Comparison of ENCODE assay signal across 9 cellular contexts in genomic region chr15:41894251-41894790, GRCh38. TPM values are rescaled to one million over a fixed set of nuclear protein-coding genes. Genes with fewer than 3 reads are reported as not detected.
DNase-seq lines count a peak whose midpoint lies in the region; ATAC-seq and TF ChIP-seq lines count a peak whose summit lies in the region.
"Had no signal": no experiment of that assay in that cellular context is flagged by ENCODE, and none has a peak within 500 bp of the region (broad histone marks: within the 10 kb centered on the region; RNA-seq: fewer than 3 reads in every experiment).

No MANE protein-coding gene starts in this region.

- H3K27me3 ChIP-seq in GM23248 (replicated peaks; ENCODE audit: insufficient read depth) (no peaks in the 10 kb centered on the region), body of pancreas (no peaks in the 10 kb centered on the region), H7 (ENCODE audit: control insufficient read depth, insufficient read depth, low read length) (no peaks in the 10 kb centered on the region)

- H2AFZ ChIP-seq in GM23248: peak overlapping the region; percentile 70

- H3K4me3 Mint-ChIP-seq in naive thymus-derived CD8-positive, alpha-beta T cell: peak overlapping the region; percentile 69 to 90 (median 78)

- no peak for TF ChIP-seq POLR2A in body of pancreas (IDR thresholded peaks at IDR 0.05)

- peak overlapping the region; percentile 6 for H3K4me3 ChIP-seq in AG10803 (ENCODE audit: low read length)
- H3K4me3 ChIP-seq in GM23248: peak overlapping the region; percentile 45
- no peak overlapping the region for H3K4me3 ChIP-seq in body of pancreas
- H3K4me3 ChIP-seq in H7 (ENCODE audit: insufficient read depth, low read depth, low read length): no peak overlapping the region

- H3K4me1 ChIP-seq in GM23248 (ENCODE audit: insufficient read depth) (peaks cover 13% of the 10 kb centered on the region), body of pancreas (peaks cover 40% of the 10 kb centered on the region)

- no peaks in the 10 kb centered on the region for H3K9me2 ChIP-seq in GM23248 (ENCODE audit: insufficient read depth)

- in situ Hi-C loops in GM23248 (cut with MboI): no loop called here

- H3K79me2 ChIP-seq in GM23248 (ENCODE audit: insufficient read depth): no peaks in the 10 kb centered on the region

- peak overlapping the region; percentile 54; the same call in 1 of the 2 replicates for H3K27ac ChIP-seq in GM23248
- peak overlapping the region in 3 of 4 donors; percentile 48 to 68 (median 55) for H3K27ac ChIP-seq in body of pancreas
- H3K27ac ChIP-seq: HL-60 had no signal

- H3K9ac ChIP-seq in GM23248: peak overlapping the region; percentile 57

- ATAC-seq in body of pancreas (no peak), GM21526 (IDR thresholded peaks at IDR 0.05; ENCODE audit: low FRiP score, unreplicated experiment) (no peak)
- ATAC-seq in naive thymus-derived CD8-positive, alpha-beta T cell: no peak
- no peak for ATAC-seq in activated CD4-positive, CD25-positive, alpha-beta regulatory T cell treated with anti-CD3 and anti-CD28 coated beads, Interleukin-2, amount 50 U/mL, for 24 hours

- peaks cover 18 to 56% (median 41%) of the 10 kb centered on the region in 4 donors for H3K4me1 Mint-ChIP-seq in naive thymus-derived CD8-positive, alpha-beta T cell

- H3F3A ChIP-seq in GM23248 (ENCODE audit: insufficient read depth): peaks cover 3% of the 10 kb centered on the region

- WGBS in GM23248 (ENCODE audit: low coverage in 1 of 2, low lambda C conversion rate in 2 of 2, missing lambda C conversion rate in 2 of 2), 2 experiments: 49 to 55% methylated on average over 12 to 16 of the region's 17 CpGs
- 53 to 78% methylated on average over 11 to 17 of the region's 17 CpGs for WGBS in body of pancreas, 2 donors

- peak overlapping the region; percentile 93 to 100 (median 98) for H3K27ac Mint-ChIP-seq in naive thymus-derived CD8-positive, alpha-beta T cell

- no peaks in the 10 kb centered on the region for H4K20me1 ChIP-seq in GM23248 (ENCODE audit: insufficient read depth)

- peaks cover 0 to 10% (median 2%) of the 10 kb centered on the region in 3 donors for H3K36me3 Mint-ChIP-seq in naive thymus-derived CD8-positive, alpha-beta T cell

- POLR2A ChIA-PET in naive thymus-derived CD8-positive, alpha-beta T cell (lab: Charles Lee): interaction anchor here (1.0 to 2.9 kb wide), 13 partner anchors 10 to 120 kb away, joined by 3 to 18 read pairs (median 5); partner anchors contain the start of genes EHD4, JMJD7 and MAPKBP1

- H3K36me3 ChIP-seq in GM23248 (ENCODE audit: low read depth): no peaks in the 10 kb centered on the region
- peaks cover 0 to 3% of the 10 kb centered on the region in 2 donors for H3K36me3 ChIP-seq in body of pancreas (replicated peaks in 1 of 2; ENCODE audit: insufficient read depth in 1 of 2, low read depth in 2 of 2)
- no peaks in the 10 kb centered on the region; the same call in 1 of the 2 replicates for H3K36me3 ChIP-seq in H7 (replicated peaks; ENCODE audit: control insufficient read depth, insufficient read depth, low read length)

- no peaks in the 10 kb centered on the region for H3K9me3 Mint-ChIP-seq in naive thymus-derived CD8-positive, alpha-beta T cell

- peak overlapping the region; percentile 72 for H3K4me2 ChIP-seq in GM23248 (ENCODE audit: unreplicated experiment)

- H3K27me3 Mint-ChIP-seq in naive thymus-derived CD8-positive, alpha-beta T cell: no peaks in the 10 kb centered on the region

- DNase-seq in AG10803 (ENCODE audit: low read depth) (no peak), GM23248 (no peak), body of pancreas (no peak), H7 (no peak), COR-L47 (lab: John Stamatoyannopoulos, UW) (no peak)
- DNase-seq in naive thymus-derived CD8-positive, alpha-beta T cell: peak in 1 of 10 donors; percentile 60

- no peak for TF ChIP-seq CTCF in AG10803 (conservative IDR thresholded peaks at IDR 0.05; ENCODE audit: low read length)
- TF ChIP-seq CTCF in body of pancreas (IDR thresholded peaks at IDR 0.05): no peak

- intact Hi-C loops in body of pancreas (cut with DNase I): no loop called here

- H3K9me3 ChIP-seq in GM23248 (ENCODE audit: low read depth) (no peaks in the 10 kb centered on the region), body of pancreas (no peaks in the 10 kb centered on the region)

RNA-seq across cellular contexts. Expression of gene SPTBN5, which starts 0.5 kb away (rescaled TPM):
- 0.11 and 0.25 TPM in 2 replicates for total RNA-seq in GM23248 (2014; rRNA removed; shearing (Covaris generic))
- 0.03 TPM in 1 of 2 replicates, not detected in the other for polyA plus RNA-seq in GM23248 (2016; fragmentation: Nextera tagmentation; extraction: Ambion mirVana)
- 1 to 10 TPM in 1 of 2 donors, under 1 TPM in 1; 0.52 to 3.0 TPM for total RNA-seq in body of pancreas
- total RNA-seq in naive thymus-derived CD8-positive, alpha-beta T cell: under 1 TPM; 0.81 to 0.96 TPM
- polyA plus RNA-seq in naive thymus-derived CD8-positive, alpha-beta T cell: under 1 TPM in 1 of 3 donors, not detected in 2; 0.02 TPM
- total RNA-seq in H7 (2014; rRNA removed; shearing (Covaris generic)): 0.17 and 0.55 TPM in 2 replicates

RNA-seq across cellular contexts. Expression of gene PLA2G4B, which starts 55.7 kb away (rescaled TPM):
- 1.4 TPM in 1 of 2 replicates, not detected in the other for total RNA-seq in GM23248 (2014; rRNA removed; shearing (Covaris generic))
- 1.1 and 1.6 TPM in 2 replicates for polyA plus RNA-seq in GM23248 (2016; fragmentation: Nextera tagmentation; extraction: Ambion mirVana)
- 10 to 100 TPM; 17.4 to 18.1 TPM for total RNA-seq in body of pancreas
- total RNA-seq in naive thymus-derived CD8-positive, alpha-beta T cell: 10 to 100 TPM; 40.1 to 64.9 TPM
- polyA plus RNA-seq in naive thymus-derived CD8-positive, alpha-beta T cell: 1 to 10 TPM in 2 of 3 donors, under 1 TPM in 1; 0.82 to 2.9 (median 1.1) TPM
- 3.0 and 5.3 TPM in 2 replicates for total RNA-seq in H7 (2014; rRNA removed; shearing (Covaris generic))

Comparison
In these comparisons a context has a peak if more than half of its experiments do, and no peak if none do; other contexts are left out.
1. H3K4me3 ChIP-seq: peak in AG10803 (single experiment) and GM23248 (single experiment); none in body of pancreas (0 of 2) and H7 (single experiment).